In the genomic region with DNA sequence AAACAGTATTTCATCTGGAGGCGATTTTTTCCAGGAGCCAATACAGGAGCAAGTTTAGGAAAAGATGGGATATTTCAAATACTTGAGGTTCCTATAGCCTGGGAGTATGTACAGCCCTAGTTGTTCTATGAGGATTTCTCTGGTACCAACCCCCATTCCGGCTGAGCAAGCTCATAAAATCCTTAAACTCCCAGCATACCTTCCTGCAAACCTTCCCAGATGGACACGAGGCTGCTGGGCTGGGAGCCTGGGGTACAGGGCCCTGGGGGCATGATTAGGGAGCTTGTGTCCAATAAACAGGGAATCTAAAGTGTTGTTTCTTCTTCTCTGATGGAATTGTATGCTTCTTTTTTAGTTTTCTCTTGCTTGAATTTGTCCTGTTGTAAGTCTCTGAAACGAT, we compare ENCODE assay signal across 9 cellular contexts. TPM values are rescaled to one million over a fixed set of nuclear protein-coding genes. Genes with fewer than 3 reads are reported as not detected.
A peak's percentile ranks its signal among the peaks of the same experiment; 100 is the strongest.
DNase-seq lines count a peak whose midpoint lies in the region; ATAC-seq and TF ChIP-seq lines count a peak whose summit lies in the region.
"Had no signal": no experiment of that assay in that cellular context is flagged by ENCODE, and none has a peak within 500 bp of the region (broad histone marks: within the 10 kb centered on the region; RNA-seq: fewer than 3 reads in every experiment).

No MANE protein-coding gene starts in this region.

- H3K79me2 ChIP-seq in GM23338 (replicated peaks; ENCODE audit: insufficient read depth): peaks cover 54% of the 10 kb centered on the region

- H3K9me2 ChIP-seq in GM23338 (ENCODE audit: insufficient read depth): no peaks in the 10 kb centered on the region

- peaks cover 36% of the 10 kb centered on the region for H4K20me1 ChIP-seq in GM23338 (replicated peaks; ENCODE audit: insufficient read depth)

- H3K9ac ChIP-seq in skeletal muscle tissue (ENCODE audit: low read depth in 1 of 3, low read length in 3 of 3): peak overlapping the region; percentile 95 to 97 (median 96)

- H3K4me1 Mint-ChIP-seq in GM23338: peaks cover 9% of the 10 kb centered on the region

- no peak for TF ChIP-seq CTCF in GM23338 (conservative IDR thresholded peaks at IDR 0.05; ENCODE audit: low read depth in 2 of 2)

- peaks cover 68% of the 10 kb centered on the region for H3K36me3 Mint-ChIP-seq in GM23338 (ENCODE audit: low read depth)

- H3K4me1 ChIP-seq in GM23338 (ENCODE audit: insufficient read depth) (peaks cover 15% of the 10 kb centered on the region), SJSA1 (replicated peaks) (peaks cover 8% of the 10 kb centered on the region), skeletal muscle tissue (ENCODE audit: control insufficient read depth in 3 of 3, insufficient read depth in 3 of 3, low read length in 3 of 3) (peaks cover 13 to 16% (median 14%) of the 10 kb centered on the region in 3 donors)

- peaks cover 6% of the 10 kb centered on the region for H3K9me3 Mint-ChIP-seq in GM23338

- DNase-seq in GM23338 (ENCODE audit: low spot score): no peak
- DNase-seq in SJSA1 (ENCODE audit: low read depth in 1 of 2, low spot score in 2 of 2): peak in 1 of 2 experiments; percentile 11
- DNase-seq in fibroblast of peridontal ligament (ENCODE audit: extremely low read depth): peak; percentile 20
- no peak for DNase-seq in DMS53 treated with DMSO at 0.1 percent for 48 hours (lab: John Stamatoyannopoulos, UW; ENCODE audit: unreplicated experiment)
- no peak for DNase-seq in NCI-H2107 treated with DMSO at 0.1 percent for 48 hours (lab: John Stamatoyannopoulos, UW; ENCODE audit: unreplicated experiment)
- DNase-seq: NCI-H2029 treated with DMSO at 0.1 percent for 48 hours had no signal

- H3F3A ChIP-seq in GM23338 (replicated peaks; ENCODE audit: low read depth): peaks cover 36% of the 10 kb centered on the region

- H3K27me3 ChIP-seq in GM23338 (ENCODE audit: insufficient read depth) (no peaks in the 10 kb centered on the region), SJSA1 (replicated peaks) (no peaks in the 10 kb centered on the region), skeletal muscle tissue (ENCODE audit: control insufficient read depth in 3 of 3, insufficient read depth in 3 of 3, low read length in 3 of 3) (no peaks in the 10 kb centered on the region)

- peak overlapping the region; percentile 94 for H3K4me3 Mint-ChIP-seq in GM23338

- peak overlapping the region; percentile 100; the same call in 1 of the 2 replicates for H3K27ac ChIP-seq in GM23338 (ENCODE audit: low read depth)
- H3K27ac ChIP-seq in SJSA1: no peak overlapping the region
- H3K27ac ChIP-seq in skeletal muscle tissue (ENCODE audit: low read depth, low read length): peak overlapping the region; percentile 94

- peaks cover 26% of the 10 kb centered on the region for H3K27me3 Mint-ChIP-seq in GM23338 (ENCODE audit: insufficient read depth, low read depth, poor library complexity)

- no peak overlapping the region for H2AFZ ChIP-seq in GM23338

- ATAC-seq in GM23338 (no peak), HG02981 (IDR thresholded peaks at IDR 0.05; ENCODE audit: unreplicated experiment) (no peak), HG03159 (IDR thresholded peaks at IDR 0.05; ENCODE audit: unreplicated experiment) (no peak)

- H3K4me2 ChIP-seq in GM23338: peak overlapping the region; percentile 99

- peak overlapping the region; percentile 99 for H3K27ac Mint-ChIP-seq in GM23338

- no peaks in the 10 kb centered on the region for H3K9me3 ChIP-seq in SJSA1 (replicated peaks)
- no peaks in the 10 kb centered on the region for H3K9me3 ChIP-seq in skeletal muscle tissue (ENCODE audit: control insufficient read depth in 3 of 3, low read length in 3 of 3)

- H3K36me3 ChIP-seq in GM23338 (ENCODE audit: insufficient read depth): peaks cover 45% of the 10 kb centered on the region
- H3K36me3 ChIP-seq in SJSA1: peaks cover 64% of the 10 kb centered on the region
- H3K36me3 ChIP-seq in skeletal muscle tissue (ENCODE audit: control insufficient read depth in 3 of 3, insufficient read depth in 3 of 3, low read length in 3 of 3): peaks cover 36 to 46% (median 37%) of the 10 kb centered on the region in 3 donors

- H3K4me3 ChIP-seq in GM23338 (peak overlapping the region; percentile 100), SJSA1 (peak overlapping the region; percentile 77), skeletal muscle tissue (ENCODE audit: low read length in 3 of 3) (peak overlapping the region; percentile 38 to 79 (median 44))

TF ChIP-seq in GM23338, 12 proteins besides CTCF, POLR2A, EP300 and RAD21:
- TF ChIP-seq JUNB (IDR thresholded peaks at IDR 0.05; ENCODE audit: unreplicated experiment) (no peak), NANOG (IDR thresholded peaks at IDR 0.05; ENCODE audit: borderline replicate concordance) (no peak)
TF ChIP-seq in GM23338: peak in this region for 0.

RNA-seq across cellular contexts. Expression of gene PRRC2A, which starts 1.5 kb away (rescaled TPM):
- total RNA-seq in GM23338 (2014; rRNA removed; shearing (Covaris generic)): 223 and 273 TPM in 2 replicates
- polyA plus RNA-seq in GM23338 (2016; fragmentation: Nextera tagmentation; extraction: Ambion mirVana): 213 and 238 TPM in 2 replicates
- 36.1 and 68.6 TPM in 2 replicates for total RNA-seq in SJSA1 (2014; rRNA removed; shearing (Covaris generic))
- total RNA-seq in skeletal muscle tissue: 30.8 TPM

RNA-seq across cellular contexts. Expression of gene AIF1, which starts 7.0 kb away (rescaled TPM):
- 6.2 and 13.3 TPM in 2 replicates for total RNA-seq in GM23338 (2014; rRNA removed; shearing (Covaris generic))
- polyA plus RNA-seq in GM23338 (2016; fragmentation: Nextera tagmentation; extraction: Ambion mirVana): 33.7 and 36.2 TPM in 2 replicates
- total RNA-seq in SJSA1 (2014; rRNA removed; shearing (Covaris generic)): not detected in 2 replicates
- 19.8 TPM for total RNA-seq in skeletal muscle tissue

RNA-seq across cellular contexts. Expression of gene NCR3, which starts 29.2 kb away (rescaled TPM):
- total RNA-seq in GM23338 (2014; rRNA removed; shearing (Covaris generic)): not detected in 2 replicates
- not detected in 2 replicates for polyA plus RNA-seq in GM23338 (2016; fragmentation: Nextera tagmentation; extraction: Ambion mirVana)
- total RNA-seq in SJSA1 (2014; rRNA removed; shearing (Covaris generic)): not detected in 2 replicates
- total RNA-seq in skeletal muscle tissue: not detected

RNA-seq across cellular contexts. Expression of gene BAG6, which starts 30.5 kb away (rescaled TPM):
- total RNA-seq in GM23338 (2014; rRNA removed; shearing (Covaris generic)): 289 and 292 TPM in 2 replicates
- polyA plus RNA-seq in GM23338 (2016; fragmentation: Nextera tagmentation; extraction: Ambion mirVana): 169 and 183 TPM in 2 replicates
- 187 and 208 TPM in 2 replicates for total RNA-seq in SJSA1 (2014; rRNA removed; shearing (Covaris generic))
- total RNA-seq in skeletal muscle tissue: 118 TPM

RNA-seq across cellular contexts. Expression of gene APOM, which starts 33.7 kb away (rescaled TPM):
- 1.2 and 4.2 TPM in 2 replicates for total RNA-seq in GM23338 (2014; rRNA removed; shearing (Covaris generic))
- polyA plus RNA-seq in GM23338 (2016; fragmentation: Nextera tagmentation; extraction: Ambion mirVana): 10.0 and 10.7 TPM in 2 replicates
- total RNA-seq in SJSA1 (2014; rRNA removed; shearing (Covaris generic)): 0.75 and 1.1 TPM in 2 replicates
- 1.0 TPM for total RNA-seq in skeletal muscle tissue

Comparison
In these comparisons a context has a peak if more than half of its experiments do, and no peak if none do; other contexts are left out.
1. H3K4me3 ChIP-seq: peak in every context shown above with its lines; median percentile 100 in GM23338; 77 in SJSA1; 44 in skeletal muscle tissue.